22 cellular contexts compared by ENCODE assay signal in the genomic region with DNA sequence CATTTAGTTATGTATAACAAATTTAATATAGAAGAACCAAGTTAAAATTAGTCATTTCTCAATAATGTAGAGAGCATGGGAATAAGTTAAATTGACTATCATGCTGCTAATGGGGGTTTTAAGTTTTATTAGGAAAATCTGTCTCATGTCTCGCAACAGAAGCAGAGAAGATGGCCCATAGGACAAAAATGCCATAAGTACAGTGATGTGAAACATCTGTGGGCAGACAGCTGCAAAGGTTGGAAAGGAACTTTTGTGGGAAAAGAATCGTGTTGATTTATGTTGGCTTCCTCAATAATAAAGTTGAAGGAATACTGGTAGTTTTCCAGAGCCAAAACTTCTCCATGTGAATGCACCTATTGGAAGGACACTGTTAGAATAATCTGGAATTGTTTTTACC. TPM values are rescaled to one million over a fixed set of nuclear protein-coding genes. Genes with fewer than 3 reads are reported as not detected.
A peak's percentile ranks its signal among the peaks of the same experiment; 100 is the strongest.
DNase-seq lines count a peak whose midpoint lies in the region; ATAC-seq and TF ChIP-seq lines count a peak whose summit lies in the region.
"Had no signal": no experiment of that assay in that cellular context is flagged by ENCODE, and none has a peak within 500 bp of the region (broad histone marks: within the 10 kb centered on the region; RNA-seq: fewer than 3 reads in every experiment).

No MANE protein-coding gene starts in this region.

- H3K4me1 ChIP-seq in DND-41 (ENCODE audit: insufficient read depth, low read length) (peaks cover 14% of the 10 kb centered on the region; the same call in 1 of the 2 replicates), PC-3 (ENCODE audit: insufficient read depth, low read length) (peaks cover 25% of the 10 kb centered on the region)

- H3K9me2 ChIP-seq in PC-3 (replicated peaks; ENCODE audit: low read length): no peaks in the 10 kb centered on the region

- no peaks in the 10 kb centered on the region for H3K27me3 Mint-ChIP-seq in osteocyte (ENCODE audit: unreplicated experiment)
- H3K27me3 Mint-ChIP-seq: B cell had no signal

- H4K20me1 ChIP-seq in DND-41 (ENCODE audit: insufficient read depth, low read length) (no peaks in the 10 kb centered on the region), PC-3 (ENCODE audit: low read length) (no peaks in the 10 kb centered on the region)

- intact Hi-C loops in PC-3 (cut with micrococcal nuclease): loop anchor here (2.0 kb wide), 1 partner anchor 36 kb away; no protein-coding TSS in a partner anchor

- CTCF ChIA-PET in PC-3 (lab: Charles Lee): no interaction called here

- H3K36me3 ChIP-seq in DND-41 (ENCODE audit: insufficient read depth, low read length) (no peaks in the 10 kb centered on the region), PC-3 (ENCODE audit: low read depth, low read length) (no peaks in the 10 kb centered on the region)

- H3K4me1 Mint-ChIP-seq in osteocyte (ENCODE audit: unreplicated experiment): peaks cover 53% of the 10 kb centered on the region
- H3K4me1 Mint-ChIP-seq: B cell had no signal

- H3K27ac Mint-ChIP-seq in osteocyte (ENCODE audit: unreplicated experiment): peak overlapping the region; percentile 87
- H3K27ac Mint-ChIP-seq: B cell; CD4-positive, alpha-beta T cell had no signal

- DNase-seq in DND-41: no peak
- no peak for DNase-seq in PC-3
- DNase-seq in fibroblast of the aortic adventitia (ENCODE audit: low read depth): peak; percentile 49
- no peak for DNase-seq in osteocyte (ENCODE audit: extremely low spot score, unreplicated experiment)
- DNase-seq in NCI-H345 treated with DMSO at 0.1 percent for 48 hours (lab: John Stamatoyannopoulos, UW; ENCODE audit: unreplicated experiment): no peak
- DNase-seq in NCI-H226: no peak
- DNase-seq: ACHN; Calu3; CD4-positive, alpha-beta T cell; DMS79 treated with DMSO at 0.1 percent for 48 hours; GF-D8; GOT3; KG1; NCI-H1105; NCI-H187; NCI-H510A; NCI-H82; SIG-M5 had no signal

- TF ChIP-seq CTCF in DND-41 (IDR thresholded peaks at IDR 0.05; ENCODE audit: borderline replicate concordance, extremely low read depth, low read length, poor library complexity, severe bottlenecking): no peak
- no peak for TF ChIP-seq CTCF in PC-3 (conservative IDR thresholded peaks at IDR 0.05; ENCODE audit: low read depth, low read length)
- TF ChIP-seq CTCF in fibroblast of the aortic adventitia (IDR thresholded peaks at IDR 0.05; ENCODE audit: insufficient read depth, low read length): no peak
- no peak for TF ChIP-seq CTCF in osteocyte (IDR thresholded peaks at IDR 0.05)

- H3F3A ChIP-seq in PC-3 (ENCODE audit: low read length, unreplicated experiment): no peaks in the 10 kb centered on the region

- no peaks in the 10 kb centered on the region for H3K9me3 ChIP-seq in DND-41 (ENCODE audit: insufficient read depth, low read length, severe bottlenecking)
- no peaks in the 10 kb centered on the region for H3K9me3 ChIP-seq in PC-3 (ENCODE audit: low read length)

- ATAC-seq in DND-41 (ENCODE audit: insufficient read depth, low read depth): no peak
- no peak for ATAC-seq in PC-3
- no peak for ATAC-seq in GM21526 (IDR thresholded peaks at IDR 0.05; ENCODE audit: low FRiP score, unreplicated experiment)
- no peak for ATAC-seq in HG02610 (IDR thresholded peaks at IDR 0.05; ENCODE audit: unreplicated experiment)

- H3K27ac ChIP-seq in DND-41 (ENCODE audit: low read length) (no peak overlapping the region), PC-3 (ENCODE audit: low read length) (peak overlapping the region; percentile 62)

- H3K9ac ChIP-seq in DND-41 (ENCODE audit: low read depth, low read length): no peak overlapping the region
- H3K9ac ChIP-seq in PC-3 (ENCODE audit: low read length): no peak overlapping the region

- no peaks in the 10 kb centered on the region for H3K9me3 Mint-ChIP-seq in osteocyte (ENCODE audit: unreplicated experiment)
- H3K9me3 Mint-ChIP-seq: CD4-positive, alpha-beta T cell had no signal

- H3K4me2 ChIP-seq in DND-41 (ENCODE audit: insufficient read depth, low read length) (no peak overlapping the region), PC-3 (ENCODE audit: low read length) (peak overlapping the region; percentile 66; the same call in 1 of the 2 replicates)

- H3K4me3 ChIP-seq in DND-41 (ENCODE audit: low read depth in 1 of 2, low read length in 2 of 2) (no peak overlapping the region), PC-3 (ENCODE audit: low read length) (no peak overlapping the region), fibroblast of the aortic adventitia (ENCODE audit: low read depth, low read length) (no peak overlapping the region)
- H3K4me3 ChIP-seq: MG63 had no signal

- peak overlapping the region; percentile 8; the same call in 1 of the 2 replicates for H2AFZ ChIP-seq in DND-41 (ENCODE audit: low read depth, low read length)
- no peak overlapping the region for H2AFZ ChIP-seq in PC-3 (ENCODE audit: low read length)

- no TSS peak for BruUV-seq in PC-3 (replicated peaks; lab: Mats Ljungman, UMichigan)

- H3K36me3 Mint-ChIP-seq in osteocyte (ENCODE audit: unreplicated experiment): peaks cover 19% of the 10 kb centered on the region

- H3K27me3 ChIP-seq in DND-41 (ENCODE audit: insufficient read depth, low read length, poor library complexity): no peaks in the 10 kb centered on the region
- H3K27me3 ChIP-seq in PC-3 (ENCODE audit: low read length): no peaks in the 10 kb centered on the region
- H3K27me3 ChIP-seq: MG63 had no signal

- POLR2A ChIA-PET in PC-3 (lab: Charles Lee; ENCODE audit: unreplicated experiment): no interaction called here

- H3K4me3 Mint-ChIP-seq in osteocyte (ENCODE audit: unreplicated experiment): no peak overlapping the region
- H3K4me3 Mint-ChIP-seq: B cell; CD4-positive, alpha-beta T cell had no signal

- no peaks in the 10 kb centered on the region for H3K79me2 ChIP-seq in DND-41 (ENCODE audit: insufficient read depth, low read length)
- no peaks in the 10 kb centered on the region for H3K79me2 ChIP-seq in PC-3 (ENCODE audit: low read length)

RNA-seq across cellular contexts. Expression of a gene that starts 44.8 kb away (rescaled TPM):
- total RNA-seq in PC-3 (2014; rRNA removed) (6.2 and 6.7 TPM in 2 replicates), fibroblast of the aortic adventitia (ENCODE audit: low replicate concordance) (455 and 1,493 TPM in 2 replicates), osteocyte (67.0 and 67.5 TPM in 2 replicates)
- total RNA-seq: B cell had no signal
